ENCODE assay signal across 18 cellular contexts in genomic region chr11:56706486-56706885, GRCh38.
A peak's percentile ranks its signal among the peaks of the same experiment; 100 is the strongest.
DNase-seq lines count a peak whose midpoint lies in the region; TF ChIP-seq lines count a peak whose summit lies in the region.
"Had no signal": no experiment of that assay in that cellular context is flagged by ENCODE, and none has a peak within 500 bp of the region (broad histone marks: within the 10 kb centered on the region; RNA-seq: fewer than 3 reads in every experiment).

No MANE protein-coding gene starts in this region.

- no peaks in the 10 kb centered on the region; the same call in 1 of the 2 replicates for H3K9me3 ChIP-seq in HUES48 (ENCODE audit: control insufficient read depth, insufficient read depth, low read length)
- H3K9me3 ChIP-seq: SJCRH30 had no signal

- no peak overlapping the region for H3K9ac ChIP-seq in HUES48 (ENCODE audit: low read depth, low read length)

- H3K36me3 ChIP-seq in HUES48 (ENCODE audit: control insufficient read depth, insufficient read depth, low read length), result no peaks in the 10 kb centered on the region
- H3K36me3 ChIP-seq: SJCRH30 had no signal

- DNase-seq in SW480 (ENCODE audit: low spot score), result peak; percentile 15
- DNase-seq in islet precursor cell, result peak; percentile 73
- no peak for DNase-seq in NCI-H82 (lab: John Stamatoyannopoulos, UW)
- DNase-seq in foreskin fibroblast, result no peak
- no peak for DNase-seq in LoVo (ENCODE audit: low spot score)
- DNase-seq in COLO829 (ENCODE audit: low spot score), result no peak
- DNase-seq: CD4-positive, alpha-beta memory T cell; DMS79; KG1; NCI-H1105; NCI-H187; NCI-H345; NCI-H526 treated with DMSO at 0.1 percent for 48 hours; NK-92 treated with Interleukin-12 subunit alpha and Interleukin-12 subunit beta, amount 100 ng/mL, for 24 hours; SJCRH30 had no signal

- H3K4me1 ChIP-seq in HUES48 (ENCODE audit: control insufficient read depth, insufficient read depth, low read length), result no peaks in the 10 kb centered on the region
- H3K4me1 ChIP-seq: SJCRH30 had no signal

- H3K27ac ChIP-seq in HUES48 (ENCODE audit: low read depth, low read length), result peak overlapping the region; percentile 4
- H3K27ac ChIP-seq: SJCRH30 had no signal

- H3K4me3 ChIP-seq in HUES48 (ENCODE audit: low read depth, low read length) (no peak overlapping the region), foreskin fibroblast (ENCODE audit: low read depth in 1 of 2, low read length in 2 of 2) (no peak overlapping the region)
- H3K4me3 ChIP-seq: GM12878, GM23338, SJCRH30 had no signal

- TF ChIP-seq CTCF in foreskin fibroblast (IDR thresholded peaks at IDR 0.05; ENCODE audit: low read depth, low read length), result no peak

- no peaks in the 10 kb centered on the region for H3K27me3 ChIP-seq in HUES48 (ENCODE audit: control insufficient read depth, insufficient read depth, low read length)
- H3K27me3 ChIP-seq: SJCRH30 had no signal

Comparison
In these comparisons a context has a peak if more than half of its experiments do, and no peak if none do; other contexts are left out.
1. DNase-seq: peak in SW480 (single experiment) and islet precursor cell (single experiment); none in NCI-H82 (single experiment), foreskin fibroblast (0 of 2), LoVo (single experiment) and COLO829 (single experiment).